ENCODE assay signal across 1 cellular context in the genomic region with DNA sequence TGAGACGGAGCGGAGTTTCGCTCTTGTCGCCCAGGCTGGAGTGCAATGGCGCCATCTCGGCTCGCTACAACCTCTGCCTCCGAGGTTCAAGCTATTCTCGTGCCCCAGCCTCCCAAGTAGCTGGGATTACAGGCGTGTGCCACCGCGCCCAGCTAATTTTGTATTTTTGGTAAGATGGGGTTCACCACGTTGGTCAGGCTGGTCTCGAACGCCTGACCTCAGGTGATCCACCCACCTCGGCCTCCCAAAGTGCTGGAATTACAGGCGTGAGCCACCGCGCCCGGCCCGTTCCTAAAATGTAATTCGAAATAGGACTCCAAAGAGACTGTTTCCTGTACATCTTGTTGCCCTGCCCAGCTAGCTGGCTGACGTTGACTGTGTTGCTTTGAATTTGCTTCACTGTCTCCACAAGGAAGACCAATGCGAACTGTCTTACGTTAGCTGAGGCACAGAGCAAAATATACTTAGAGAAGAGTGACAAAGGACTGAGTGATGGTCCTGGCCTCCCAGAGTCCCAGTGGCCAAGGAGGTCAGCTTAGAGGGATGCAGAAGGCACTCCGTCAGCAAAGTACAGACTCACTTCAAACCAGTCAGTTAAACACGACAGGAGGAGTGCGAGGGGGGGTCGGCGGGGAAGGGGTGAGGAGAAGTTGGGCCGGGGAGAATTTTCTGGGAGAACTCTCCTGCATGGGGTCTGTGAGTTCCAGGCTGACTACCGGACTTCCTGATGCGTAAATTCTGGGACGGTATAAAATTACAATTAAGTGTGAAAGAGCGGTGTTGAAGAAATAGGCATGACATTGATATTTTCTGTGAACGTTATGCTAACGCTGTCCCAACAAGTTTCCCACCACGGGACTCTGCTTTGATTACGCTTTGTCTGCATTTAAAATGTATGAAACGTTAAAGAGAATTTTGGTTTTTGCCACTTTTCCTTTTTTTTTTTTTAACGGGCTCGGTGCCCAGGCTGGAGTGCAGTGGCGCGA.
TF ChIP-seq lines count a peak whose summit lies in the region.

No MANE protein-coding gene starts in this region.

TF ChIP-seq in K562, 482 proteins besides CTCF, POLR2A, EP300 and RAD21 (continued from another document and continues in another):
- TF ChIP-seq, protein P1, sequence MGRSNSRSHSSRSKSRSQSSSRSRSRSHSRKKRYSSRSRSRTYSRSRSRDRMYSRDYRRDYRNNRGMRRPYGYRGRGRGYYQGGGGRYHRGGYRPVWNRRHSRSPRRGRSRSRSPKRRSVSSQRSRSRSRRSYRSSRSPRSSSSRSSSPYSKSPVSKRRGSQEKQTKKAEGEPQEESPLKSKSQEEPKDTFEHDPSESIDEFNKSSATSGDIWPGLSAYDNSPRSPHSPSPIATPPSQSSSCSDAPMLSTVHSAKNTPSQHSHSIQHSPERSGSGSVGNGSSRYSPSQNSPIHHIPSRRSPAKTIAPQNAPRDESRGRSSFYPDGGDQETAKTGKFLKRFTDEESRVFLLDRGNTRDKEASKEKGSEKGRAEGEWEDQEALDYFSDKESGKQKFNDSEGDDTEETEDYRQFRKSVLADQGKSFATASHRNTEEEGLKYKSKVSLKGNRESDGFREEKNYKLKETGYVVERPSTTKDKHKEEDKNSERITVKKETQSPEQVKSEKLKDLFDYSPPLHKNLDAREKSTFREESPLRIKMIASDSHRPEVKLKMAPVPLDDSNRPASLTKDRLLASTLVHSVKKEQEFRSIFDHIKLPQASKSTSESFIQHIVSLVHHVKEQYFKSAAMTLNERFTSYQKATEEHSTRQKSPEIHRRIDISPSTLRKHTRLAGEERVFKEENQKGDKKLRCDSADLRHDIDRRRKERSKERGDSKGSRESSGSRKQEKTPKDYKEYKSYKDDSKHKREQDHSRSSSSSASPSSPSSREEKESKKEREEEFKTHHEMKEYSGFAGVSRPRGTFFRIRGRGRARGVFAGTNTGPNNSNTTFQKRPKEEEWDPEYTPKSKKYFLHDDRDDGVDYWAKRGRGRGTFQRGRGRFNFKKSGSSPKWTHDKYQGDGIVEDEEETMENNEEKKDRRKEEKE (IDR thresholded peaks at IDR 0.05; ENCODE audit: borderline replicate concordance in 1 of 2, control insufficient read depth in 1 of 2, low read depth in 2 of 2, low read length in 1 of 2) = no peak
- TF ChIP-seq SP2 (IDR thresholded peaks at IDR 0.05; ENCODE audit: extremely low read depth, low read depth, low read length, poor library complexity, severe bottlenecking) (no peak), ELF1 (tag; IDR thresholded peaks at IDR 0.05) (no peak), WHSC1 (IDR thresholded peaks at IDR 0.05; ENCODE audit: low read length) (no peak), STAT5A (IDR thresholded peaks at IDR 0.05; ENCODE audit: borderline replicate concordance, low read length) (no peak), SMARCC2 (IDR thresholded peaks at IDR 0.05; ENCODE audit: low read depth) (no peak), ZFP30 (CRISPR knock-in tag; IDR thresholded peaks at IDR 0.05; ENCODE audit: borderline replicate concordance) (no peak), KLF10 (CRISPR knock-in tag; IDR thresholded peaks at IDR 0.05) (no peak), MYBL2 (IDR thresholded peaks at IDR 0.05; ENCODE audit: low read depth) (peak; percentile 64), MYBL2 (CRISPR knock-in tag; IDR thresholded peaks at IDR 0.05; ENCODE audit: borderline replicate concordance) (no peak), ZNF224 (CRISPR knock-in tag; IDR thresholded peaks at IDR 0.05) (no peak), TAF7 (tag; IDR thresholded peaks at IDR 0.05) (no peak), U2AF2 (optimal IDR thresholded peaks at IDR 0.05; ENCODE audit: low read depth, low read length) (no peak), POLR2AphosphoS5 (IDR thresholded peaks at IDR 0.05; ENCODE audit: control insufficient read depth, insufficient read depth, low read depth, low read length) (no peak), ARNT (IDR thresholded peaks at IDR 0.05) (peak in 1 of 2 experiments; percentile 75; a peak in 2 of 4 replicates), SUPT5H (IDR thresholded peaks at IDR 0.05) (peak; percentile 41; the same call in 1 of the 2 replicates), ELF4 (CRISPR knock-in tag; IDR thresholded peaks at IDR 0.05) (no peak), MCM3 (IDR thresholded peaks at IDR 0.05) (no peak), GATAD2B (IDR thresholded peaks at IDR 0.05; ENCODE audit: borderline replicate concordance) (no peak), POLR2B (IDR thresholded peaks at IDR 0.05; ENCODE audit: low read depth, partially characterized antibody) (no peak), MAFF (IDR thresholded peaks at IDR 0.05; ENCODE audit: low read length) (no peak), CBX8 (IDR thresholded peaks at IDR 0.05; ENCODE audit: borderline replicate concordance, extremely low read depth, low read depth, low read length, poor library complexity, severe bottlenecking) (no peak), ZNF134 (CRISPR knock-in tag; conservative IDR thresholded peaks at IDR 0.05) (no peak), PHB (CRISPR knock-in tag; IDR thresholded peaks at IDR 0.05) (no peak), XRCC4 (IDR thresholded peaks at IDR 0.05; ENCODE audit: extremely low read depth, insufficient read depth, insufficient read length) (no peak)
- TF ChIP-seq, protein P2, sequence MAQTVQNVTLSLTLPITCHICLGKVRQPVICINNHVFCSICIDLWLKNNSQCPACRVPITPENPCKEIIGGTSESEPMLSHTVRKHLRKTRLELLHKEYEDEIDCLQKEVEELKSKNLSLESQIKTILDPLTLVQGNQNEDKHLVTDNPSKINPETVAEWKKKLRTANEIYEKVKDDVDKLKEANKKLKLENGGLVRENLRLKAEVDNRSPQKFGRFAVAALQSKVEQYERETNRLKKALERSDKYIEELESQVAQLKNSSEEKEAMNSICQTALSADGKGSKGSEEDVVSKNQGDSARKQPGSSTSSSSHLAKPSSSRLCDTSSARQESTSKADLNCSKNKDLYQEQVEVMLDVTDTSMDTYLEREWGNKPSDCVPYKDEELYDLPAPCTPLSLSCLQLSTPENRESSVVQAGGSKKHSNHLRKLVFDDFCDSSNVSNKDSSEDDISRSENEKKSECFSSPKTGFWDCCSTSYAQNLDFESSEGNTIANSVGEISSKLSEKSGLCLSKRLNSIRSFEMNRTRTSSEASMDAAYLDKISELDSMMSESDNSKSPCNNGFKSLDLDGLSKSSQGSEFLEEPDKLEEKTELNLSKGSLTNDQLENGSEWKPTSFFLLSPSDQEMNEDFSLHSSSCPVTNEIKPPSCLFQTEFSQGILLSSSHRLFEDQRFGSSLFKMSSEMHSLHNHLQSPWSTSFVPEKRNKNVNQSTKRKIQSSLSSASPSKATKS (CRISPR knock-in tag; IDR thresholded peaks at IDR 0.05) = no peak
- TF ChIP-seq, protein P3, sequence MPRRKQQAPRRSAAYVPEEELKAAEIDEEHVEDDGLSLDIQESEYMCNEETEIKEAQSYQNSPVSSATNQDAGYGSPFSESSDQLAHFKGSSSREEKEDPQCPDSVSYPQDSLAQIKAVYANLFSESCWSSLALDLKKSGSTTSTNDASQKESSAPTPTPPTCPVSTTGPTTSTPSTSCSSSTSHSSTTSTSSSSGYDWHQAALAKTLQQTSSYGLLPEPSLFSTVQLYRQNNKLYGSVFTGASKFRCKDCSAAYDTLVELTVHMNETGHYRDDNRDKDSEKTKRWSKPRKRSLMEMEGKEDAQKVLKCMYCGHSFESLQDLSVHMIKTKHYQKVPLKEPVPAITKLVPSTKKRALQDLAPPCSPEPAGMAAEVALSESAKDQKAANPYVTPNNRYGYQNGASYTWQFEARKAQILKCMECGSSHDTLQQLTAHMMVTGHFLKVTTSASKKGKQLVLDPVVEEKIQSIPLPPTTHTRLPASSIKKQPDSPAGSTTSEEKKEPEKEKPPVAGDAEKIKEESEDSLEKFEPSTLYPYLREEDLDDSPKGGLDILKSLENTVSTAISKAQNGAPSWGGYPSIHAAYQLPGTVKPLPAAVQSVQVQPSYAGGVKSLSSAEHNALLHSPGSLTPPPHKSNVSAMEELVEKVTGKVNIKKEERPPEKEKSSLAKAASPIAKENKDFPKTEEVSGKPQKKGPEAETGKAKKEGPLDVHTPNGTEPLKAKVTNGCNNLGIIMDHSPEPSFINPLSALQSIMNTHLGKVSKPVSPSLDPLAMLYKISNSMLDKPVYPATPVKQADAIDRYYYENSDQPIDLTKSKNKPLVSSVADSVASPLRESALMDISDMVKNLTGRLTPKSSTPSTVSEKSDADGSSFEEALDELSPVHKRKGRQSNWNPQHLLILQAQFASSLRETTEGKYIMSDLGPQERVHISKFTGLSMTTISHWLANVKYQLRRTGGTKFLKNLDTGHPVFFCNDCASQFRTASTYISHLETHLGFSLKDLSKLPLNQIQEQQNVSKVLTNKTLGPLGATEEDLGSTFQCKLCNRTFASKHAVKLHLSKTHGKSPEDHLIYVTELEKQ (CRISPR knock-in tag; IDR thresholded peaks at IDR 0.05) = no peak
- TF ChIP-seq, protein P4, sequence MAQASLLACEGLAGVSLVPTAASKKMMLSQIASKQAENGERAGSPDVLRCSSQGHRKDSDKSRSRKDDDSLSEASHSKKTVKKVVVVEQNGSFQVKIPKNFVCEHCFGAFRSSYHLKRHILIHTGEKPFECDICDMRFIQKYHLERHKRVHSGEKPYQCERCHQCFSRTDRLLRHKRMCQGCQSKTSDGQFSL (CRISPR knock-in tag; IDR thresholded peaks at IDR 0.05) = no peak
- TF ChIP-seq, protein P4 (tag; IDR thresholded peaks at IDR 0.05) = no peak
- TF ChIP-seq, protein P5, sequence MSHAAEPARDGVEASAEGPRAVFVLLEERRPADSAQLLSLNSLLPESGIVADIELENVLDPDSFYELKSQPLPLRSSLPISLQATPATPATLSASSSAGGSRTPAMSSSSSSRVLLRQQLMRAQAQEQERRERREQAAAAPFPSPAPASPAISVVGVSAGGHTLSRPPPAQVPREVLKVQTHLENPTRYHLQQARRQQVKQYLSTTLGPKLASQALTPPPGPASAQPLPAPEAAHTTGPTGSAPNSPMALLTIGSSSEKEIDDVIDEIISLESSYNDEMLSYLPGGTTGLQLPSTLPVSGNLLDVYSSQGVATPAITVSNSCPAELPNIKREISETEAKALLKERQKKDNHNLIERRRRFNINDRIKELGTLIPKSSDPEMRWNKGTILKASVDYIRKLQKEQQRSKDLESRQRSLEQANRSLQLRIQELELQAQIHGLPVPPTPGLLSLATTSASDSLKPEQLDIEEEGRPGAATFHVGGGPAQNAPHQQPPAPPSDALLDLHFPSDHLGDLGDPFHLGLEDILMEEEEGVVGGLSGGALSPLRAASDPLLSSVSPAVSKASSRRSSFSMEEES (CRISPR knock-in tag; IDR thresholded peaks at IDR 0.05) = no peak
- TF ChIP-seq, protein P6, sequence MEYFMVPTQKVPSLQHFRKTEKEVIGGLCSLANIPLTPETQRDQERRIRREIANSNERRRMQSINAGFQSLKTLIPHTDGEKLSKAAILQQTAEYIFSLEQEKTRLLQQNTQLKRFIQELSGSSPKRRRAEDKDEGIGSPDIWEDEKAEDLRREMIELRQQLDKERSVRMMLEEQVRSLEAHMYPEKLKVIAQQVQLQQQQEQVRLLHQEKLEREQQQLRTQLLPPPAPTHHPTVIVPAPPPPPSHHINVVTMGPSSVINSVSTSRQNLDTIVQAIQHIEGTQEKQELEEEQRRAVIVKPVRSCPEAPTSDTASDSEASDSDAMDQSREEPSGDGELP (CRISPR knock-in tag; IDR thresholded peaks at IDR 0.05; ENCODE audit: borderline replicate concordance) = peak; percentile 69; the same call in 1 of the 2 replicates
- TF ChIP-seq, protein P7, sequence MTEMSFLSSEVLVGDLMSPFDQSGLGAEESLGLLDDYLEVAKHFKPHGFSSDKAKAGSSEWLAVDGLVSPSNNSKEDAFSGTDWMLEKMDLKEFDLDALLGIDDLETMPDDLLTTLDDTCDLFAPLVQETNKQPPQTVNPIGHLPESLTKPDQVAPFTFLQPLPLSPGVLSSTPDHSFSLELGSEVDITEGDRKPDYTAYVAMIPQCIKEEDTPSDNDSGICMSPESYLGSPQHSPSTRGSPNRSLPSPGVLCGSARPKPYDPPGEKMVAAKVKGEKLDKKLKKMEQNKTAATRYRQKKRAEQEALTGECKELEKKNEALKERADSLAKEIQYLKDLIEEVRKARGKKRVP (CRISPR knock-in tag; IDR thresholded peaks at IDR 0.05) = no peak
- TF ChIP-seq, protein P8, sequence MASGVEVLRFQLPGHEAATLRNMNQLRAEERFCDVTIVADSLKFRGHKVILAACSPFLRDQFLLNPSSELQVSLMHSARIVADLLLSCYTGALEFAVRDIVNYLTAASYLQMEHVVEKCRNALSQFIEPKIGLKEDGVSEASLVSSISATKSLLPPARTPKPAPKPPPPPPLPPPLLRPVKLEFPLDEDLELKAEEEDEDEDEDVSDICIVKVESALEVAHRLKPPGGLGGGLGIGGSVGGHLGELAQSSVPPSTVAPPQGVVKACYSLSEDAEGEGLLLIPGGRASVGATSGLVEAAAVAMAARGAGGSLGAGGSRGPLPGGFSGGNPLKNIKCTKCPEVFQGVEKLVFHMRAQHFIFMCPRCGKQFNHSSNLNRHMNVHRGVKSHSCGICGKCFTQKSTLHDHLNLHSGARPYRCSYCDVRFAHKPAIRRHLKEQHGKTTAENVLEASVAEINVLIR (CRISPR knock-in tag; IDR thresholded peaks at IDR 0.05) = peak; percentile 31; the same call in 1 of the 2 replicates
- TF ChIP-seq, protein P9, sequence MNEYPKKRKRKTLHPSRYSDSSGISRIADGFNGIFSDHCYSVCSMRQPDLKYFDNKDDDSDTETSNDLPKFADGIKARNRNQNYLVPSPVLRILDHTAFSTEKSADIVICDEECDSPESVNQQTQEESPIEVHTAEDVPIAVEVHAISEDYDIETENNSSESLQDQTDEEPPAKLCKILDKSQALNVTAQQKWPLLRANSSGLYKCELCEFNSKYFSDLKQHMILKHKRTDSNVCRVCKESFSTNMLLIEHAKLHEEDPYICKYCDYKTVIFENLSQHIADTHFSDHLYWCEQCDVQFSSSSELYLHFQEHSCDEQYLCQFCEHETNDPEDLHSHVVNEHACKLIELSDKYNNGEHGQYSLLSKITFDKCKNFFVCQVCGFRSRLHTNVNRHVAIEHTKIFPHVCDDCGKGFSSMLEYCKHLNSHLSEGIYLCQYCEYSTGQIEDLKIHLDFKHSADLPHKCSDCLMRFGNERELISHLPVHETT (CRISPR knock-in tag; conservative IDR thresholded peaks at IDR 0.05 in 1 of 2, IDR thresholded peaks at IDR 0.05 in 1 of 2) = no peak
